ENCODE assay signal across 20 cellular contexts in the genomic region with DNA sequence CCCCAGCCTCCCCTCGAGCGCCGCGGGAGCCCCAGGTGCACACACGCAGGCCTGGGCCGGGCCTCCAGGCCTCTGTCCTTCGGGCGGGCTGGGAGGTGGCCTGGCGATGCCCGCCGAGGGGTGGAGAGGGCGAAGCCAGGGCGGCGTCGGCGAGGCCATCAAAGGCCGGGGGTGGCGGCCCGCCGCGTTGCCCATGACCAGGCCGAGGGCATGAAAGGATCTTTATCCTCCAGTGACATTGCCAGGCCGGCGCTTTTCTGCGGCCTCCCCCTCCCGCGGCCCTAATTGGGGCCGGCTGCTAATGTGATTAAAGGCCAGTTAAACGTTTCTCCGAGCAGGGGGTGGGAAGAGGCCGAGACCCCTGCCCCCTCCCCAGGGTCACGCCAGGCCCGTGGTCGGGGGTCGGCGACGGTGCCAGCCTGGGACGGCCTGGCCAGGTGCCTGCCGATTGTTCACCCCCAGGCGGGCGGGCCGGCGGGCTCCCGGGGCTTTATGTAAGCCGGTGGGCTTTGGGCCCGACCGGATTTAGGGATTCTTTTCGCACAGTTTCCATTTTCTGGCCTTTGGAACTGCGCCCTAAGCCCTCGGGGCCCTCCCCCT.
A peak's percentile ranks its signal among the peaks of the same experiment; 100 is the strongest.
DNase-seq lines count a peak whose midpoint lies in the region; ATAC-seq, FAIRE-seq and TF ChIP-seq lines count a peak whose summit lies in the region.
"Had no signal": no experiment of that assay in that cellular context is flagged by ENCODE, and none has a peak within 500 bp of the region (broad histone marks: within the 10 kb centered on the region; RNA-seq: fewer than 3 reads in every experiment).

No MANE protein-coding gene starts in this region.

- DNase-seq in H7, result peak; percentile 79
- no peak for DNase-seq in coronary artery (ENCODE audit: low spot score)
- DNase-seq in islet precursor cell, result peak; percentile 72
- peak; percentile 66 for DNase-seq in spleen
- DNase-seq in small intestine, result no peak
- DNase-seq in Calu3, result no peak
- no peak for DNase-seq in activated T-cell treated with anti-CD3 and anti-CD28 coated beads, Interleukin-2, amount 50 U/mL, for 72 hours
- DNase-seq: AML-193, Caco-2, DMS79, GDM1, IMR-90, Kasumi-1, NCI-H1105 treated with DMSO at 0.1 percent for 48 hours, NCI-H1930, NCI-H774, Right ventricle myocardium superior had no signal

- no peak for ATAC-seq in activated T-cell treated with anti-CD3 and anti-CD28 coated beads, Interleukin-2, amount 50 U/mL, for 72 hours (replicated peaks in 1 of 2)
- no peak for ATAC-seq in gastroesophageal sphincter
- ATAC-seq: Panc1 had no signal

- H3K4me3 Mint-ChIP-seq in Calu3 (ENCODE audit: low read depth, unreplicated experiment), result no peak overlapping the region
- H3K4me3 Mint-ChIP-seq in activated T-cell treated with anti-CD3 and anti-CD28 coated beads, Interleukin-2, amount 50 U/mL, for 72 hours, result no peak overlapping the region

- H3K9me3 ChIP-seq in spleen, result no peaks in the 10 kb centered on the region
- H3K9me3 ChIP-seq in small intestine (ENCODE audit: control insufficient read depth, low read depth), result no peaks in the 10 kb centered on the region
- H3K9me3 ChIP-seq in gastroesophageal sphincter, result no peaks in the 10 kb centered on the region
- H3K9me3 ChIP-seq: Caco-2 had no signal

- H3K27ac ChIP-seq in coronary artery (no peak overlapping the region), spleen (no peak overlapping the region), small intestine (ENCODE audit: low read depth in 1 of 2, low read length in 1 of 2) (no peak overlapping the region), gastroesophageal sphincter (no peak overlapping the region)

- no peak for TF ChIP-seq CTCF in coronary artery (IDR thresholded peaks at IDR 0.05)
- TF ChIP-seq CTCF in spleen (IDR thresholded peaks at IDR 0.05 in 8 of 11, conservative IDR thresholded peaks at IDR 0.05 in 3 of 11), result no peak
- no peak for TF ChIP-seq CTCF in Calu3 (IDR thresholded peaks at IDR 0.05; ENCODE audit: unreplicated experiment)
- TF ChIP-seq CTCF in gastroesophageal sphincter (IDR thresholded peaks at IDR 0.05), result no peak

- no peaks in the 10 kb centered on the region for H3K36me3 Mint-ChIP-seq in Calu3 (ENCODE audit: insufficient read depth, unreplicated experiment)
- H3K36me3 Mint-ChIP-seq in activated T-cell treated with anti-CD3 and anti-CD28 coated beads, Interleukin-2, amount 50 U/mL, for 72 hours (ENCODE audit: insufficient read depth in 2 of 2), result no peaks in the 10 kb centered on the region

- no peak for FAIRE-seq in small intestine (lab: Jason Lieb, UNC)
- FAIRE-seq: GM12892 had no signal

- H3K36me3 ChIP-seq in H7 (replicated peaks; ENCODE audit: control insufficient read depth, insufficient read depth, low read length) (no peaks in the 10 kb centered on the region), spleen (no peaks in the 10 kb centered on the region), small intestine (ENCODE audit: control insufficient read depth in 2 of 2, insufficient read depth in 2 of 2, low read length in 2 of 2) (no peaks in the 10 kb centered on the region), gastroesophageal sphincter (no peaks in the 10 kb centered on the region)

- peak overlapping the region; percentile 25; the same call in 1 of the 2 replicates for H3K4me3 ChIP-seq in H7 (ENCODE audit: insufficient read depth, low read depth, low read length)
- peak overlapping the region; percentile 38 for H3K4me3 ChIP-seq in coronary artery
- H3K4me3 ChIP-seq in spleen, result peak overlapping the region in 2 of 8 donors; percentile 2 to 47
- H3K4me3 ChIP-seq in small intestine (ENCODE audit: low read depth in 1 of 2, low read length in 2 of 2), result no peak overlapping the region
- peak overlapping the region in 1 of 2 donors; percentile 35 for H3K4me3 ChIP-seq in gastroesophageal sphincter

- no peaks in the 10 kb centered on the region for H3K9me3 Mint-ChIP-seq in Calu3 (ENCODE audit: low read depth, unreplicated experiment)
- no peaks in the 10 kb centered on the region for H3K9me3 Mint-ChIP-seq in activated T-cell treated with anti-CD3 and anti-CD28 coated beads, Interleukin-2, amount 50 U/mL, for 72 hours

- no peak overlapping the region for H3K27ac Mint-ChIP-seq in Calu3 (ENCODE audit: unreplicated experiment)
- no peak overlapping the region for H3K27ac Mint-ChIP-seq in activated T-cell treated with anti-CD3 and anti-CD28 coated beads, Interleukin-2, amount 50 U/mL, for 72 hours

- H3K4me1 ChIP-seq in spleen (peaks cover 0 to 28% (median 19%) of the 10 kb centered on the region in 6 donors), small intestine (ENCODE audit: control insufficient read depth in 2 of 2, insufficient read depth in 1 of 2, low read depth in 1 of 2, low read length in 1 of 2) (no peaks in the 10 kb centered on the region), gastroesophageal sphincter (peaks cover 0 to 22% (median 5%) of the 10 kb centered on the region in 3 donors)

- H3K4me1 Mint-ChIP-seq in Calu3 (ENCODE audit: low read depth, unreplicated experiment), result peaks cover 18% of the 10 kb centered on the region
- peaks cover 4% of the 10 kb centered on the region for H3K4me1 Mint-ChIP-seq in activated T-cell treated with anti-CD3 and anti-CD28 coated beads, Interleukin-2, amount 50 U/mL, for 72 hours (ENCODE audit: low read depth)

- CTCF ChIA-PET in Calu3 (lab: Charles Lee), result no interaction called here

- intact Hi-C loops in spleen (cut with DNase I; ENCODE audit: low total_unique reads), result no loop called here
- intact Hi-C loops in Calu3 (cut with micrococcal nuclease; ENCODE audit: unreplicated experiment), result no loop called here

- TF ChIP-seq POLR2A in spleen (IDR thresholded peaks at IDR 0.05) (no peak), gastroesophageal sphincter (IDR thresholded peaks at IDR 0.05) (no peak)

- no peak for TF ChIP-seq EP300 in gastroesophageal sphincter (IDR thresholded peaks at IDR 0.05)

- 9 to 12% (median 10%) methylated on average over 24 to 50 of the region's 50 CpGs for WGBS in spleen, 5 donors
- 13 to 19% (median 16%) methylated on average over 35 to 50 of the region's 50 CpGs for WGBS in small intestine, 3 donors
- no CpG with 5 or more reads among the region's 50 CpGs for WGBS in gastroesophageal sphincter (ENCODE audit: low coverage in 1 of 2), 2 donors

- peaks cover 48% of the 10 kb centered on the region for H3K27me3 ChIP-seq in H7 (ENCODE audit: control insufficient read depth, insufficient read depth, low read length)
- H3K27me3 ChIP-seq in spleen (replicated peaks in 1 of 7), result peaks cover 7 to 87% (median 56%) of the 10 kb centered on the region in 7 donors
- H3K27me3 ChIP-seq in small intestine (ENCODE audit: control insufficient read depth in 2 of 2, insufficient read depth in 2 of 2, low read length in 2 of 2), result peaks cover 19 to 20% of the 10 kb centered on the region in 2 donors
- H3K27me3 ChIP-seq in gastroesophageal sphincter, result peaks cover 89% of the 10 kb centered on the region

- BruUV-seq in Calu3 (replicated peaks; lab: Mats Ljungman, UMichigan), result no TSS peak

- no peaks in the 10 kb centered on the region for H3K27me3 Mint-ChIP-seq in Calu3 (ENCODE audit: unreplicated experiment)
- H3K27me3 Mint-ChIP-seq in activated T-cell treated with anti-CD3 and anti-CD28 coated beads, Interleukin-2, amount 50 U/mL, for 72 hours (ENCODE audit: low read depth), result peaks cover 60% of the 10 kb centered on the region

Comparison
In these comparisons a context has a peak if more than half of its experiments do, and no peak if none do; other contexts are left out.
1. DNase-seq: peak in H7 (single experiment), islet precursor cell (single experiment) and spleen (single experiment); none in coronary artery (single experiment), small intestine (single experiment), Calu3 (single experiment) and activated T-cell treated with anti-CD3 and anti-CD28 coated beads, Interleukin-2, amount 50 U/mL, for 72 hours (0 of 2).
2. H3K4me3 ChIP-seq: peak in H7 (single experiment) and coronary artery (single experiment); none in small intestine (0 of 2).